ENCODE assay signal across 21 cellular contexts in genomic region chr12:116520225-116520624, GRCh38. TPM values are rescaled to one million over a fixed set of nuclear protein-coding genes. Genes with fewer than 3 reads are reported as not detected.
"Had no signal": no experiment of that assay in that cellular context is flagged by ENCODE, and none has a peak within 500 bp of the region (broad histone marks: within the 10 kb centered on the region; RNA-seq: fewer than 3 reads in every experiment).

No MANE protein-coding gene starts in this region.

- H3K79me2 ChIP-seq: hepatocyte had no signal

- H3K27me3 ChIP-seq: cardiac muscle cell, colonic mucosa, gastroesophageal sphincter, hepatocyte, right lobe of liver, tibial nerve had no signal

- H3K36me3 ChIP-seq: cardiac muscle cell, colonic mucosa, gastroesophageal sphincter, right lobe of liver, tibial nerve had no signal

- H3K4me2 ChIP-seq: hepatocyte had no signal

- H3K27ac ChIP-seq: cardiac muscle cell, colonic mucosa, gastroesophageal sphincter, hepatocyte, right lobe of liver, tibial nerve had no signal

- DNase-seq: activated B cell treated with CpG ODN at 0.5 μM for 24 hours; activated CD4-positive, alpha-beta T cell treated with anti-CD3 and anti-CD28 coated beads, Interleukin-2, amount 50 U/mL, for 1 hour; activated naive CD4-positive, alpha-beta T cell; activated T-cell treated with anti-CD3 and anti-CD28 coated beads, Interleukin-2, amount 50 U/mL, for 48 hours; cerebellar nuclear complex; colonic mucosa; effector memory CD8-positive, alpha-beta T cell; erythroblast; left colon; naive thymus-derived CD8-positive, alpha-beta T cell; right lobe of liver; stimulated activated CD4-positive, alpha-beta T cell treated with anti-CD3 and anti-CD28 coated beads, Interleukin-1b, Interleukin-23, amount 100 ng/mL, for 48 hours; stimulated activated CD4-positive, alpha-beta T cell treated with anti-CD3 and anti-CD28 coated beads, Interleukin-4, amount 100 ng/mL, for 4 hours; stimulated activated CD8-positive, alpha-beta memory T cell treated with anti-CD3 and anti-CD28 coated beads, Interleukin-4, amount 100 ng/mL, for 48 hours; stimulated activated naive CD8-positive, alpha-beta T cell treated with anti-CD3 and anti-CD28 coated beads, Interleukin-15, amount 100 ng/mL, for 72 hours had no signal

- H3K4me3 ChIP-seq: cardiac muscle cell, colonic mucosa, gastroesophageal sphincter, hepatocyte, right lobe of liver, tibial nerve had no signal

- H3K9me3 ChIP-seq: colonic mucosa, gastroesophageal sphincter, right lobe of liver, tibial nerve had no signal

- H2AFZ ChIP-seq: hepatocyte had no signal

- H3K4me1 ChIP-seq: colonic mucosa, right lobe of liver had no signal

RNA-seq across cellular contexts. Expression of gene MAP1LC3B2, which starts 39.0 kb away (rescaled TPM):
- total RNA-seq: hepatocyte, liver, skeletal muscle tissue had no signal
